ENCODE assay signal across 1 cellular context in the genomic region with DNA sequence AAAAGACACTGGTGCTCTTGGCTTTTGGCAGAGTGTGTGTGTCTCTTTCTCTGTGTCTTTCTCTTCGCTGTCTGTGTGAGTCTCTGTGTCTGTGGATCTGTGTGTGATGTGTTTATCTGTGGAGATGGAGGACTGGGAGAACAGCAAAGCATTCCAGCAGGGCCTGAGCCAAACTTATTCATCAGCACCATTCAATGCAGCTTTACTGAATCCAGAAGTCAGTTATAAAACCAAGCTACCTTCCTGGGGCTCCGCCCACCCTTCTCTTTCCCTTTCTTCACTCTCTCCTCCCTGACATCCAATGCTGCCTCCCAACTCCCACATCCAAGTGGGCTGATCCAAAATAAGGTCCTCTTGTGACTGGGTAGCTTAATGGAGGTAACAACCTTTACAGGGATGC.
TF ChIP-seq lines count a peak whose summit lies in the region.

No MANE protein-coding gene starts in this region.

TF ChIP-seq in K562, 482 proteins besides CTCF, POLR2A, EP300 and RAD21:
- TF ChIP-seq, protein P1, sequence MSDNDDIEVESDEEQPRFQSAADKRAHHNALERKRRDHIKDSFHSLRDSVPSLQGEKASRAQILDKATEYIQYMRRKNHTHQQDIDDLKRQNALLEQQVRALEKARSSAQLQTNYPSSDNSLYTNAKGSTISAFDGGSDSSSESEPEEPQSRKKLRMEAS (CRISPR knock-in tag; IDR thresholded peaks at IDR 0.05) = no peak
- TF ChIP-seq PHB (CRISPR knock-in tag; IDR thresholded peaks at IDR 0.05) (no peak), PCBP2 (IDR thresholded peaks at IDR 0.05; ENCODE audit: low read depth, low read length, poor library complexity, severe bottlenecking) (no peak), ZNF75A (CRISPR knock-in tag; IDR thresholded peaks at IDR 0.05) (no peak), TAF9B (IDR thresholded peaks at IDR 0.05; ENCODE audit: partially characterized antibody) (no peak), TEAD2 (tag; IDR thresholded peaks at IDR 0.05) (no peak), CREB3L1 (IDR thresholded peaks at IDR 0.05; ENCODE audit: borderline replicate concordance, low read depth) (no peak), ZNF184 (CRISPR knock-in tag; IDR thresholded peaks at IDR 0.05) (no peak), FOXA1 (IDR thresholded peaks at IDR 0.05; ENCODE audit: borderline replicate concordance) (no peak), ZNF140 (CRISPR knock-in tag; IDR thresholded peaks at IDR 0.05) (no peak), CEBPG (CRISPR knock-in tag; IDR thresholded peaks at IDR 0.05) (no peak), CEBPG (tag; conservative IDR thresholded peaks at IDR 0.05 in 1 of 2, IDR thresholded peaks at IDR 0.05 in 1 of 2) (no peak), ZNF436 (CRISPR knock-in tag; IDR thresholded peaks at IDR 0.05) (no peak), CAMTA2 (CRISPR knock-in tag; conservative IDR thresholded peaks at IDR 0.05) (no peak)
